In the genomic region with DNA sequence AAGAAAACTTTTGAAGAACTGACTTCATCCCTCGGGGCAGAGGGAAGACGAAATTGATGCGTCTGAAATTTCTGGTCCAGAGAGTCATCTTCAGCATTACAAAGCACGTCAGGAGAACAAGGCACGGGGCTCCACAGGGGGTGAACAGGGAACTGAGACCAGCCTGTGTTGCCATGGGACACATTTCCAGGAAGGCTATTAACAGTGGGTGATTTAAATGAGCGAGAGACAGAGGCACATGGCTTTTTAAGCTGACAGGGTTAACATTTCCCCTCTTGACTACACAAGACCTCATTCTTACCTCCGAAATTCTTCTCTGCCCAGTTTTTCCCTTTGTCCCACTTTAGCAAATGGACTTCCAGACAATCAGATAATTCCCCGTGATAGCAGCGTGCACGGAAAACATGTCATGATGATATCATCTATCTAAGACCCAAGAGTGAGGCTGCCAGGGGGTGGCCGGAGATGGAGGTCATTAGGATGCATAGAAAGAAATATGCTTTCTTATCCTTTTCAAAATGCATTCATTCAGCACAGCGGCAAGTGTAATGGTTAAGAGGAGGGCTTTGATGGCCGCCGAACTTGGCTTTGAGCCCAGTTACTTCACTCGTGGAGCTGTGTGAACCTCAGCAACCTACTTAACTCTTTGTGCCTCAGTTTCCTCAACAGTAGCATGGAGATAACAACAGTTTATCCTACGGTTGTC, we compare ENCODE assay signal across 9 cellular contexts.
A peak's percentile ranks its signal among the peaks of the same experiment; 100 is the strongest.
DNase-seq lines count a peak whose midpoint lies in the region; ATAC-seq, FAIRE-seq and TF ChIP-seq lines count a peak whose summit lies in the region.
"Had no signal": no experiment of that assay in that cellular context is flagged by ENCODE, and none has a peak within 500 bp of the region (broad histone marks: within the 10 kb centered on the region; RNA-seq: fewer than 3 reads in every experiment).

No MANE protein-coding gene starts in this region.

- H3K9me3 Mint-ChIP-seq in astrocyte (ENCODE audit: unreplicated experiment), result no peaks in the 10 kb centered on the region

- TF ChIP-seq CTCF in astrocyte (IDR thresholded peaks at IDR 0.05; ENCODE audit: insufficient read depth, low read depth, low read length), result no peak
- TF ChIP-seq CTCF in foreskin keratinocyte (conservative IDR thresholded peaks at IDR 0.05), result no peak

- DNase-seq in MV-4-11 (lab: John Stamatoyannopoulos, UW) (peak; percentile 75), astrocyte (ENCODE audit: low read depth) (peak; percentile 70), right cardiac atrium (peak; percentile 58 to 79 (median 65)), sciatic nerve (ENCODE audit: low spot score) (no peak), NOMO-1 treated with DMSO at 0.1 percent for 48 hours (lab: John Stamatoyannopoulos, UW; ENCODE audit: unreplicated experiment) (no peak), foreskin keratinocyte (no peak)
- no peak for DNase-seq in stimulated activated naive CD8-positive, alpha-beta T cell treated with anti-CD3 and anti-CD28 coated beads, Interleukin-15, Interleukin-2, amounts not matched to agents 100 U/mL and 50 U/mL, for 24 hours
- DNase-seq in activated naive CD4-positive, alpha-beta T cell (lab: John Stamatoyannopoulos, UW), result no peak
- DNase-seq: SHP77 had no signal

- 14% methylated on average over 16 of the region's 16 CpGs for WGBS in right cardiac atrium

- H2AFZ ChIP-seq in astrocyte (ENCODE audit: low read depth, low read length), result no peak overlapping the region

- no peak overlapping the region for H3K4me3 ChIP-seq in astrocyte (ENCODE audit: insufficient read depth, low read depth, low read length)
- H3K4me3 ChIP-seq in right cardiac atrium (ENCODE audit: low read length), result peak overlapping the region; percentile 38

- H3K4me2 ChIP-seq in astrocyte (ENCODE audit: low read length), result peak overlapping the region; percentile 73

- no peak for FAIRE-seq in astrocyte (lab: Jason Lieb, UNC)

- no peaks in the 10 kb centered on the region for H3K36me3 ChIP-seq in astrocyte (ENCODE audit: insufficient read depth, low read length)

- H3K9ac ChIP-seq in astrocyte (ENCODE audit: low read length), result peak overlapping the region; percentile 70

- no peaks in the 10 kb centered on the region for H3K27me3 Mint-ChIP-seq in astrocyte (ENCODE audit: low read depth, unreplicated experiment)

- H3K79me2 ChIP-seq in astrocyte (ENCODE audit: insufficient read depth, low read length), result peaks cover 87% of the 10 kb centered on the region

- intact Hi-C loops in right cardiac atrium (cut with DNase I) (loop anchor here in 1 of 4 donors (5.0 kb wide), 1 partner anchor 58 kb away; no protein-coding TSS in a partner anchor), sciatic nerve (cut with DNase I) (no loop called here)

- H3K9me3 ChIP-seq in astrocyte (ENCODE audit: insufficient read depth, low read depth, low read length) (no peaks in the 10 kb centered on the region), right cardiac atrium (ENCODE audit: control insufficient read depth, low read length) (no peaks in the 10 kb centered on the region)

- H3K27ac ChIP-seq in astrocyte (ENCODE audit: low read depth, low read length) (peak overlapping the region; percentile 81), right cardiac atrium (ENCODE audit: low read length) (peak overlapping the region; percentile 69), foreskin keratinocyte (no peak overlapping the region)

- peaks cover 22% of the 10 kb centered on the region for H3K4me1 ChIP-seq in astrocyte (ENCODE audit: insufficient read depth, low read length)
- H3K4me1 ChIP-seq in right cardiac atrium (ENCODE audit: control insufficient read depth, insufficient read depth, low read length), result peaks cover 39% of the 10 kb centered on the region
- H3K4me1 ChIP-seq in foreskin keratinocyte, result no peaks in the 10 kb centered on the region

- H3K36me3 Mint-ChIP-seq in astrocyte (ENCODE audit: low read depth, unreplicated experiment), result peaks cover 19% of the 10 kb centered on the region

- H4K20me1 ChIP-seq in astrocyte (ENCODE audit: insufficient read depth, low read length), result peaks cover 10% of the 10 kb centered on the region

- H3K27me3 ChIP-seq in astrocyte (ENCODE audit: insufficient read depth, low read length) (no peaks in the 10 kb centered on the region), right cardiac atrium (ENCODE audit: control insufficient read depth, insufficient read depth) (no peaks in the 10 kb centered on the region), foreskin keratinocyte (peaks cover 13% of the 10 kb centered on the region)

- ATAC-seq in right cardiac atrium (peak in 1 of 2 donors; percentile 49), sciatic nerve (peak; percentile 50), foreskin keratinocyte (no peak)
- no peak for ATAC-seq in stimulated activated naive CD8-positive, alpha-beta T cell treated with anti-CD3 and anti-CD28 coated beads, Interleukin-15, Interleukin-2, amounts not matched to agents 100 U/mL and 50 U/mL, for 24 hours

- H3K4me3 Mint-ChIP-seq in astrocyte (ENCODE audit: unreplicated experiment), result no peak overlapping the region

- peak overlapping the region; percentile 27 for H3K27ac Mint-ChIP-seq in astrocyte (ENCODE audit: unreplicated experiment)

- peaks cover 30% of the 10 kb centered on the region for H3K4me1 Mint-ChIP-seq in astrocyte (ENCODE audit: low read depth, unreplicated experiment)

Comparison
In these comparisons a context has a peak if more than half of its experiments do, and no peak if none do; other contexts are left out.
1. DNase-seq: peak in MV-4-11 (single experiment), astrocyte (single experiment) and right cardiac atrium (3 of 3); none in sciatic nerve (single experiment), stimulated activated naive CD8-positive, alpha-beta T cell treated with anti-CD3 and anti-CD28 coated beads, Interleukin-15, Interleukin-2, amounts not matched to agents 100 U/mL and 50 U/mL, for 24 hours (single experiment), activated naive CD4-positive, alpha-beta T cell (0 of 4), NOMO-1 treated with DMSO at 0.1 percent for 48 hours (single experiment) and foreskin keratinocyte (0 of 2).